Comparison of ENCODE assay signal across 14 cellular contexts in the genomic region with DNA sequence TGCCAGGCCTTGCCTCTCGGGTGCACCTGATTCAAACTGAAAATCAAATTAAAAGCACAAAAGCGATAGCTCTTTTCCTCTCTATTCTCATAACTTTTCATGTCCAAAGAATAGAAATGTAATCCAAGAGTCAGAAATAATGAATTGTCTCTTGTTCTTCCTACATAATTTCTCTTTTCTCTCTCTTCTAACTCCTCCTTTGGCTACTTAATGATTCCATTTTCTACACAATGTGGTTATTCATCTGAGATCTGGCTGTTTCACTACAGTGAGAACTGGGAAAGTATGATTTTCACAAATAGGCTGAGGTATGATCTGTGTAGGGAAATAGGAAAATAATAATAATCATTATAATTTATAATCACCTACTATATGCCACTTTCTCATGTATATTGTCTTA.
A peak's percentile ranks its signal among the peaks of the same experiment; 100 is the strongest.
DNase-seq lines count a peak whose midpoint lies in the region; ATAC-seq and TF ChIP-seq lines count a peak whose summit lies in the region.
"Had no signal": no experiment of that assay in that cellular context is flagged by ENCODE, and none has a peak within 500 bp of the region (broad histone marks: within the 10 kb centered on the region; RNA-seq: fewer than 3 reads in every experiment).

No MANE protein-coding gene starts in this region.

- intact Hi-C loops in heart right ventricle (cut with DNase I): no loop called here
- intact Hi-C loops in Calu3 (cut with micrococcal nuclease; ENCODE audit: unreplicated experiment): no loop called here

- CTCF ChIA-PET in Calu3 (lab: Charles Lee): no interaction called here

- H3K4me1 Mint-ChIP-seq in Calu3 (ENCODE audit: low read depth, unreplicated experiment): no peaks in the 10 kb centered on the region
- H3K4me1 Mint-ChIP-seq: CD14-positive monocyte had no signal

- no peaks in the 10 kb centered on the region for H3K27me3 Mint-ChIP-seq in Calu3 (ENCODE audit: unreplicated experiment)

- TF ChIP-seq CTCF in heart right ventricle (IDR thresholded peaks at IDR 0.05) (no peak), Calu3 (IDR thresholded peaks at IDR 0.05; ENCODE audit: unreplicated experiment) (no peak)

- no peak overlapping the region for H3K27ac Mint-ChIP-seq in Calu3 (ENCODE audit: unreplicated experiment)
- H3K27ac Mint-ChIP-seq: CD14-positive monocyte; CD8-positive, alpha-beta T cell; HFFc6 had no signal

- BruUV-seq in Calu3 (replicated peaks; lab: Mats Ljungman, UMichigan): no TSS peak

- peak; percentile 87 for DNase-seq in globus pallidus (ENCODE audit: low spot score)
- DNase-seq in midbrain (lab: John Stamatoyannopoulos, UW): peak; percentile 68
- no peak for DNase-seq in heart right ventricle
- DNase-seq in Calu3: no peak
- DNase-seq in SHP77 (lab: John Stamatoyannopoulos, UW): no peak
- DNase-seq: CD8-positive, alpha-beta T cell; DMS 273 treated with DMSO at 0.1 percent for 48 hours; HCEC 1CT; HFFc6 had no signal

- H3K36me3 Mint-ChIP-seq in Calu3 (ENCODE audit: insufficient read depth, unreplicated experiment): no peaks in the 10 kb centered on the region
- H3K36me3 Mint-ChIP-seq: CD14-positive monocyte; CD8-positive, alpha-beta T cell had no signal

- no peak overlapping the region for H3K4me3 Mint-ChIP-seq in Calu3 (ENCODE audit: low read depth, unreplicated experiment)
- H3K4me3 Mint-ChIP-seq: CD14-positive monocyte; CD8-positive, alpha-beta T cell; HFFc6 had no signal

- no peaks in the 10 kb centered on the region for H3K4me1 ChIP-seq in heart right ventricle

- peak overlapping the region; percentile 85 for H3K27ac ChIP-seq in angular gyrus (ENCODE audit: low read depth, low read length)
- peak overlapping the region; percentile 84 for H3K27ac ChIP-seq in temporal lobe (ENCODE audit: low read depth, low read length)
- H3K27ac ChIP-seq in heart right ventricle: no peak overlapping the region
- H3K27ac ChIP-seq: HL-60 had no signal

- H3K4me3 ChIP-seq in heart right ventricle: no peak overlapping the region
- H3K4me3 ChIP-seq: GM12878 had no signal

- 92 to 94% methylated on average over 2 of the region's 2 CpGs for WGBS in heart right ventricle, 2 donors

- peaks cover 2% of the 10 kb centered on the region for H3K9me3 Mint-ChIP-seq in Calu3 (ENCODE audit: low read depth, unreplicated experiment)

- H3K9me3 ChIP-seq in heart right ventricle: no peaks in the 10 kb centered on the region

- no peaks in the 10 kb centered on the region for H3K27me3 ChIP-seq in heart right ventricle

- no peak for ATAC-seq in heart right ventricle
- ATAC-seq: CD8-positive, alpha-beta T cell; GM12878 had no signal

- no peaks in the 10 kb centered on the region for H3K36me3 ChIP-seq in heart right ventricle

Comparison
In these comparisons a context has a peak if more than half of its experiments do, and no peak if none do; other contexts are left out.
1. H3K27ac ChIP-seq: peak in angular gyrus (single experiment) and temporal lobe (single experiment); none in heart right ventricle (0 of 10).
2. DNase-seq: peak in globus pallidus (single experiment) and midbrain (single experiment); none in heart right ventricle (0 of 2), Calu3 (single experiment) and SHP77 (0 of 2).